19 cellular contexts compared by ENCODE assay signal in genomic region chr12:105876426-105876927, GRCh38.
A peak's percentile ranks its signal among the peaks of the same experiment; 100 is the strongest.
DNase-seq lines count a peak whose midpoint lies in the region; TF ChIP-seq lines count a peak whose summit lies in the region.
"Had no signal": no experiment of that assay in that cellular context is flagged by ENCODE, and none has a peak within 500 bp of the region (broad histone marks: within the 10 kb centered on the region; RNA-seq: fewer than 3 reads in every experiment).

No MANE protein-coding gene starts in this region.

- H2AFZ ChIP-seq in neuronal stem cell (ENCODE audit: low read length), result peak overlapping the region; percentile 36

- no peak overlapping the region for H3K9ac ChIP-seq in neuronal stem cell (ENCODE audit: low read depth, low read length, poor library complexity)

- H2BK5ac ChIP-seq in neuronal stem cell (ENCODE audit: low read length), result no peak overlapping the region

- H3K4me1 Mint-ChIP-seq in type B pancreatic cell (ENCODE audit: unreplicated experiment) (no peaks in the 10 kb centered on the region), chondrocyte (ENCODE audit: low read depth) (peaks cover 18% of the 10 kb centered on the region)
- H3K4me1 Mint-ChIP-seq: CD14-positive monocyte had no signal

- no peaks in the 10 kb centered on the region for H3K9me3 ChIP-seq in MG63
- H3K9me3 ChIP-seq in neuronal stem cell (replicated peaks in 1 of 2; ENCODE audit: control insufficient read depth in 2 of 2, insufficient read depth in 1 of 2, low read depth in 1 of 2, low read length in 2 of 2), result peaks cover 0 to 10% of the 10 kb centered on the region in 2 donors
- H3K9me3 ChIP-seq: SJSA1 had no signal

- H3K23ac ChIP-seq in neuronal stem cell (ENCODE audit: low read depth, low read length, poor library complexity), result no peak overlapping the region

- H4K91ac ChIP-seq in neuronal stem cell (ENCODE audit: low read depth, low read length, poor library complexity), result no peak overlapping the region

- no peak overlapping the region for H2BK12ac ChIP-seq in neuronal stem cell (ENCODE audit: low read length)

- no peak overlapping the region for H3K4me3 Mint-ChIP-seq in type B pancreatic cell
- no peak overlapping the region for H3K4me3 Mint-ChIP-seq in chondrocyte (ENCODE audit: unreplicated experiment)
- H3K4me3 Mint-ChIP-seq: CD14-positive monocyte had no signal

- H3K4me2 ChIP-seq in neuronal stem cell (ENCODE audit: insufficient read depth, low read length, poor library complexity, severe bottlenecking), result no peak overlapping the region

- H3K14ac ChIP-seq in neuronal stem cell (ENCODE audit: low read length), result no peak overlapping the region

- H3K4me3 ChIP-seq in MG63 (no peak overlapping the region), choroid plexus epithelial cell (ENCODE audit: low read depth, low read length) (no peak overlapping the region), neuronal stem cell (ENCODE audit: low read length in 2 of 2) (no peak overlapping the region)
- H3K4me3 ChIP-seq: SJSA1 had no signal

- H3K36me3 Mint-ChIP-seq in type B pancreatic cell (no peaks in the 10 kb centered on the region), chondrocyte (ENCODE audit: low read depth) (peaks cover 6% of the 10 kb centered on the region)
- H3K36me3 Mint-ChIP-seq: CD14-positive monocyte had no signal

- no peak overlapping the region for H4K8ac ChIP-seq in neuronal stem cell (ENCODE audit: low read depth, low read length)

- H3K27me3 ChIP-seq in MG63 (no peaks in the 10 kb centered on the region), neuronal stem cell (ENCODE audit: control insufficient read depth in 3 of 3, insufficient read depth in 3 of 3, low read depth in 1 of 3, low read length in 3 of 3) (no peaks in the 10 kb centered on the region)
- H3K27me3 ChIP-seq: SJSA1 had no signal

- no peaks in the 10 kb centered on the region for H3K79me1 ChIP-seq in neuronal stem cell (ENCODE audit: low read depth, low read length)

- H3K18ac ChIP-seq in neuronal stem cell (ENCODE audit: low read length), result no peak overlapping the region

- peaks cover 5% of the 10 kb centered on the region for H3K27me3 Mint-ChIP-seq in type B pancreatic cell
- no peaks in the 10 kb centered on the region for H3K27me3 Mint-ChIP-seq in chondrocyte (ENCODE audit: low read depth)

- no peak overlapping the region for H2BK120ac ChIP-seq in neuronal stem cell (ENCODE audit: low read depth, low read length)

- no peak overlapping the region for H2BK15ac ChIP-seq in neuronal stem cell (ENCODE audit: low read length)

- no peak overlapping the region for H3K27ac ChIP-seq in neuronal stem cell (replicated peaks; ENCODE audit: low read length)
- H3K27ac ChIP-seq: SJSA1 had no signal

- no CpG with 5 or more reads among the region's 2 CpGs for WGBS in neuronal stem cell (ENCODE audit: extremely low coverage in 2 of 2, insufficient read length in 2 of 2, insufficient replicate concordance in 1 of 2), 2 donors

- H3K4ac ChIP-seq in neuronal stem cell (ENCODE audit: low read length), result no peak overlapping the region

- H3K27ac Mint-ChIP-seq in type B pancreatic cell, result no peak overlapping the region
- no peak overlapping the region for H3K27ac Mint-ChIP-seq in chondrocyte (ENCODE audit: unreplicated experiment)
- H3K27ac Mint-ChIP-seq: CD14-positive monocyte had no signal

- H3K9me3 Mint-ChIP-seq in type B pancreatic cell, result peaks cover 11% of the 10 kb centered on the region
- peaks cover 13% of the 10 kb centered on the region for H3K9me3 Mint-ChIP-seq in chondrocyte (ENCODE audit: low read depth)
- H3K9me3 Mint-ChIP-seq: CD14-positive monocyte had no signal

- peaks cover 0 to 17% of the 10 kb centered on the region in 2 donors for H3K4me1 ChIP-seq in neuronal stem cell (ENCODE audit: control insufficient read depth in 2 of 2, insufficient read depth in 1 of 2, low read depth in 1 of 2, low read length in 2 of 2)
- H3K4me1 ChIP-seq: SJSA1 had no signal

- H3K36me3 ChIP-seq in MG63 (no peaks in the 10 kb centered on the region), neuronal stem cell (replicated peaks in 1 of 2; ENCODE audit: control insufficient read depth in 2 of 2, insufficient read depth in 2 of 2, low read length in 2 of 2) (no peaks in the 10 kb centered on the region)
- H3K36me3 ChIP-seq: SJSA1 had no signal

- H2AK5ac ChIP-seq in neuronal stem cell (ENCODE audit: low read depth, low read length), result no peak overlapping the region

- DNase-seq in DMS53 treated with DMSO at 0.1 percent for 48 hours (lab: John Stamatoyannopoulos, UW; ENCODE audit: unreplicated experiment) (peak; percentile 24), MG63 (peak; percentile 13), choroid plexus epithelial cell (ENCODE audit: low read depth) (peak; percentile 39), neuronal stem cell (ENCODE audit: low spot score) (no peak), type B pancreatic cell (ENCODE audit: extremely low spot score, unreplicated experiment) (no peak), chondrocyte (ENCODE audit: low spot score) (no peak), GM20000 (ENCODE audit: low spot score) (no peak)
- DNase-seq: DND-41, HCEC 1CT, IMR-90, NCI-H1048, NCI-H146, NCI-H2081, NCI-H2227 treated with DMSO at 0.1 percent for 48 hours, NCI-H510A treated with DMSO at 0.1 percent for 48 hours, NCI-H774, PC-3 had no signal

- no peak for TF ChIP-seq CTCF in choroid plexus epithelial cell (conservative IDR thresholded peaks at IDR 0.05; ENCODE audit: low read depth, low read length)
- no peak for TF ChIP-seq CTCF in type B pancreatic cell (conservative IDR thresholded peaks at IDR 0.05)
- TF ChIP-seq CTCF in chondrocyte (IDR thresholded peaks at IDR 0.05), result no peak
- TF ChIP-seq CTCF in GM20000 (IDR thresholded peaks at IDR 0.05; ENCODE audit: extremely low read depth, missing control alignments), result no peak

Comparison
In these comparisons a context has a peak if more than half of its experiments do, and no peak if none do; other contexts are left out.
1. DNase-seq: peak in DMS53 treated with DMSO at 0.1 percent for 48 hours (single experiment), MG63 (single experiment) and choroid plexus epithelial cell (single experiment); none in neuronal stem cell (single experiment), type B pancreatic cell (single experiment), chondrocyte (single experiment) and GM20000 (single experiment).